1 cellular context compared by ENCODE assay signal in the genomic region with DNA sequence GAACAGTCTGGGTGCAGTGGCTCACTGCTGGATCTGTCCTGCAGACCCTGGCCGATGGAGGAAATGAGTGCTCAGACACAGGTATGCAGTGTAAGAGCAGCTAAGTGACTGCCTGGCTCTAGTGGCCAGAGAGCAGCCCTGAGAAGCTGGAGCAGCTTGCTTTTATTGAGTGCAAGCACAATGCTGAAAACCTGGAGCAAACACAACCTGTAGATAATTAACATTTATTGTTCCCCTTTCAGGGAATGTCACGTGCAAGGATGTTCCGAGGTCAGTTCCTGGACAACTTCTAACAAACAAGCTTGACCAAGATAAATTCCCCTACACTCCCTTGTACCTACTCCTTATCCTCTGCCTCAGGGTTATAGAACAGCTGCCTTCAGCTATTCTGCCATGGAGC.
TF ChIP-seq lines count a peak whose summit lies in the region.

No MANE protein-coding gene starts in this region.

TF ChIP-seq in HCT116, 20 proteins besides CTCF, POLR2A, EP300 and RAD21 (continued from another document):
- TF ChIP-seq REST (IDR thresholded peaks at IDR 0.05; ENCODE audit: low read depth) (no peak), CEBPB (IDR thresholded peaks at IDR 0.05; ENCODE audit: low read depth) (no peak), SP1 (IDR thresholded peaks at IDR 0.05; ENCODE audit: low read depth) (no peak), SRF (IDR thresholded peaks at IDR 0.05; ENCODE audit: low read depth) (no peak), JUND (IDR thresholded peaks at IDR 0.05) (no peak), SIN3A (IDR thresholded peaks at IDR 0.05; ENCODE audit: low read depth) (no peak), FOSL1 (IDR thresholded peaks at IDR 0.05; ENCODE audit: low read depth) (no peak), ZNF274 (IDR thresholded peaks at IDR 0.05; ENCODE audit: low read depth, low read length) (no peak), ZFX (IDR thresholded peaks at IDR 0.05) (no peak), ELF1 (IDR thresholded peaks at IDR 0.05; ENCODE audit: borderline replicate concordance, low read depth) (no peak), EGR1 (IDR thresholded peaks at IDR 0.05; ENCODE audit: low read depth) (no peak), EZH2 (IDR thresholded peaks at IDR 0.05) (no peak), ZBTB33 (IDR thresholded peaks at IDR 0.05; ENCODE audit: extremely low read depth, insufficient replicate concordance, low read length) (no peak), EZH2phosphoT487 (IDR thresholded peaks at IDR 0.05; ENCODE audit: borderline replicate concordance) (no peak), POLR2AphosphoS5 (IDR thresholded peaks at IDR 0.05; ENCODE audit: low read depth, low read length) (no peak), CBX3 (IDR thresholded peaks at IDR 0.05; ENCODE audit: low read depth) (no peak), TCF7L2 (IDR thresholded peaks at IDR 0.05; ENCODE audit: borderline replicate concordance, extremely low read depth, insufficient read depth, insufficient read length) (no peak)
- TF ChIP-seq, protein P1, sequence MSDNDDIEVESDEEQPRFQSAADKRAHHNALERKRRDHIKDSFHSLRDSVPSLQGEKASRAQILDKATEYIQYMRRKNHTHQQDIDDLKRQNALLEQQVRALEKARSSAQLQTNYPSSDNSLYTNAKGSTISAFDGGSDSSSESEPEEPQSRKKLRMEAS (IDR thresholded peaks at IDR 0.05) = no peak
- TF ChIP-seq, protein P2, sequence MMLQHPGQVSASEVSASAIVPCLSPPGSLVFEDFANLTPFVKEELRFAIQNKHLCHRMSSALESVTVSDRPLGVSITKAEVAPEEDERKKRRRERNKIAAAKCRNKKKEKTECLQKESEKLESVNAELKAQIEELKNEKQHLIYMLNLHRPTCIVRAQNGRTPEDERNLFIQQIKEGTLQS (IDR thresholded peaks at IDR 0.05) = no peak
